In the genomic region with DNA sequence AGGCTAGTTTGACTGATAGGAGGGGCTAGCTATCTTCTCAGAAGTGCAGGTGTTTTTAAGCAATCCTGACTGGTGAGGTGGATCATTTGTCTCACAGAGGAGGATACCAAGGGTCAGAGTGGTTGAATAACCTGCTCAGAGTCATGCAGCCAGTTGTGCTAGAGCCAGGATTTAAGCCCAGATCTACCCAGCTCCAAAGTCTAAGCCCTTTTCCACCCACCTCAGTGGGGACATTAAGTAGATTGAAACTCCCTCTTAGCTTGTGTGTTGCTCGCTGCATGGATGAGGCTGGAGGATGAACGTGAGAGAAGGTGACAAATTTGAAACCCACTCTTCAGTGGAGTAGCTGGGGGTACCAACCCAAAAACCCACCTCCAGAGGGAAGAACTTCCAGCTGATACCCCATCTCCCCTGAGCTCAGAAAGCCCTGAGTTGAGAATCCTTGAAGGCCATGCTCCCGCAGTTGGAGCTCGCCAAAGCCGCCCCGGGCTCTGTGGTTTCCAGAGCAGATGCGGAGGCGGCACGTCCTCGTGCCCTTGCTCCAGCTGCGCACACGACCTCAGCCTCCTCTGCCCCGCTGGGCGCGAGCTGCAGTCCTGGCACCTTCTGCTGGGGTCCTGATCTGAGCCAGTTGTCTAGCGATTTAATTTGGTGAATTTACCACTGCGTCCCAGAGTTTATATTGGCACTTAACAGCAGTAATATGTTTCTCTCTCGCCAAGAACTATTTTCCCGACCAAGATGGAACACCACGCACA, we compare ENCODE assay signal across 19 cellular contexts.
DNase-seq lines count a peak whose midpoint lies in the region; ATAC-seq, FAIRE-seq and TF ChIP-seq lines count a peak whose summit lies in the region.
"Had no signal": no experiment of that assay in that cellular context is flagged by ENCODE, and none has a peak within 500 bp of the region (broad histone marks: within the 10 kb centered on the region; RNA-seq: fewer than 3 reads in every experiment).

No MANE protein-coding gene starts in this region.

- no peaks in the 10 kb centered on the region for H3K27me3 Mint-ChIP-seq in neural crest cell (ENCODE audit: low read depth)
- H3K27me3 Mint-ChIP-seq: activated CD8-positive, alpha-beta memory T cell treated with anti-CD3 and anti-CD28 coated beads, Interleukin-2, amount 10 ng/mL, durations not matched to agents 7 days and 5 days; stimulated activated naive CD8-positive, alpha-beta T cell treated with anti-CD3 and anti-CD28 coated beads, Interleukin-15, Interleukin-2, amounts not matched to agents 100 ng/mL and 50 ng/mL, for 24 hours had no signal

- H3K4me3 ChIP-seq in BE2C (ENCODE audit: low read depth, low read length) = peak overlapping the region; percentile 18
- no peak overlapping the region for H3K4me3 ChIP-seq in Panc1 (ENCODE audit: low read depth in 2 of 2, low read length in 2 of 2)
- H3K4me3 ChIP-seq: gastroesophageal sphincter, prostate gland, uterus had no signal

- no TSS peak for BruUV-seq in Panc1 (replicated peaks; lab: Mats Ljungman, UMichigan)

- H3K4me1 ChIP-seq in BE2C = peaks cover 45% of the 10 kb centered on the region
- no peaks in the 10 kb centered on the region for H3K4me1 ChIP-seq in Panc1 (ENCODE audit: control insufficient read depth, insufficient read depth, low read length)
- no peaks in the 10 kb centered on the region for H3K4me1 ChIP-seq in foreskin keratinocyte
- H3K4me1 ChIP-seq: prostate gland, uterus had no signal

- H3K27me3 ChIP-seq in BE2C (no peaks in the 10 kb centered on the region), Panc1 (ENCODE audit: control insufficient read depth, insufficient read depth, low read length) (no peaks in the 10 kb centered on the region), foreskin keratinocyte (peaks cover 13% of the 10 kb centered on the region)
- H3K27me3 ChIP-seq: gastroesophageal sphincter, uterus had no signal

- H3K9me3 Mint-ChIP-seq in neural crest cell = no peaks in the 10 kb centered on the region
- H3K9me3 Mint-ChIP-seq: stimulated activated naive CD8-positive, alpha-beta T cell treated with anti-CD3 and anti-CD28 coated beads, Interleukin-15, Interleukin-2, amounts not matched to agents 100 ng/mL and 50 ng/mL, for 24 hours had no signal

- peaks cover 54% of the 10 kb centered on the region for H3K4me1 Mint-ChIP-seq in neural crest cell
- H3K4me1 Mint-ChIP-seq: activated CD8-positive, alpha-beta memory T cell treated with anti-CD3 and anti-CD28 coated beads, Interleukin-2, amount 10 ng/mL, durations not matched to agents 7 days and 5 days had no signal

- H3K4me3 Mint-ChIP-seq in neural crest cell = no peak overlapping the region
- H3K4me3 Mint-ChIP-seq: activated CD8-positive, alpha-beta memory T cell treated with anti-CD3 and anti-CD28 coated beads, Interleukin-2, amount 10 ng/mL, durations not matched to agents 7 days and 5 days; stimulated activated naive CD8-positive, alpha-beta T cell treated with anti-CD3 and anti-CD28 coated beads, Interleukin-15, Interleukin-2, amounts not matched to agents 100 ng/mL and 50 ng/mL, for 24 hours had no signal

- no peaks in the 10 kb centered on the region for H3K9me3 ChIP-seq in BE2C
- no peaks in the 10 kb centered on the region for H3K9me3 ChIP-seq in KOPT-K1 (ENCODE audit: insufficient read depth, low read length, poor library complexity, severe bottlenecking)
- H3K9me3 ChIP-seq in Panc1 (ENCODE audit: control insufficient read depth, insufficient read depth, low read depth, low read length) = no peaks in the 10 kb centered on the region
- H3K9me3 ChIP-seq: gastroesophageal sphincter, prostate gland, uterus had no signal

- peak; percentile 79 for DNase-seq in BE2C
- DNase-seq in Panc1 (ENCODE audit: low read depth, low spot score) = no peak
- no peak for DNase-seq in neural crest cell (ENCODE audit: low read depth, low spot score)
- no peak for DNase-seq in foreskin keratinocyte
- DNase-seq in NOMO-1 (lab: John Stamatoyannopoulos, UW; ENCODE audit: unreplicated experiment in 2 of 2) = no peak
- DNase-seq in GM19239 (ENCODE audit: insufficient read length, low spot score) = no peak
- DNase-seq: activated CD8-positive, alpha-beta memory T cell treated with anti-CD3 and anti-CD28 coated beads, Interleukin-2, amount 10 ng/mL, durations not matched to agents 7 days and 5 days; activated gamma-delta T cell; Kasumi-1; NCI-H1930; uterus had no signal

- ATAC-seq in Panc1 (0 out of 2 replicates have a peak, but pooled peaks have one; percentile 38), foreskin keratinocyte (no peak), GM18498 (IDR thresholded peaks at IDR 0.05; ENCODE audit: unreplicated experiment) (no peak)
- ATAC-seq: activated CD8-positive, alpha-beta memory T cell treated with anti-CD3 and anti-CD28 coated beads, Interleukin-2, amount 10 ng/mL, durations not matched to agents 7 days and 5 days; gastroesophageal sphincter had no signal

- no peak for FAIRE-seq in GM19239 (lab: Jason Lieb, UNC)
- FAIRE-seq: astrocyte, colon had no signal

- intact Hi-C loops in Panc1 (cut with micrococcal nuclease; ENCODE audit: unreplicated experiment) = no loop called here

- in situ Hi-C loops in Panc1 (cut with HindIII; ENCODE audit: low pct_unique_long_range_greater_than_20kb, low sequenced_read_pairs) = no loop called here

- H3K36me3 ChIP-seq in BE2C = peaks cover 3% of the 10 kb centered on the region
- H3K36me3 ChIP-seq in KOPT-K1 (ENCODE audit: insufficient read depth, low read length) = peaks cover 78% of the 10 kb centered on the region
- no peaks in the 10 kb centered on the region for H3K36me3 ChIP-seq in Panc1 (ENCODE audit: control insufficient read depth, insufficient read depth, low read length)
- H3K36me3 ChIP-seq: gastroesophageal sphincter, prostate gland, uterus had no signal

- H3K27ac ChIP-seq in KOPT-K1 (ENCODE audit: low read depth, low read length, poor library complexity, severe bottlenecking) = peak overlapping the region; percentile 71
- H3K27ac ChIP-seq in Panc1 (ENCODE audit: low read length) = no peak overlapping the region
- H3K27ac ChIP-seq in foreskin keratinocyte = no peak overlapping the region
- H3K27ac ChIP-seq: epithelial cell of prostate, gastroesophageal sphincter, prostate gland, uterus had no signal

- POLR2A ChIA-PET in Panc1 (lab: Charles Lee) = no interaction called here

- H3K27ac Mint-ChIP-seq in neural crest cell (ENCODE audit: unreplicated experiment) = peak overlapping the region; percentile 5
- H3K27ac Mint-ChIP-seq: activated CD8-positive, alpha-beta memory T cell treated with anti-CD3 and anti-CD28 coated beads, Interleukin-2, amount 10 ng/mL, durations not matched to agents 7 days and 5 days; stimulated activated naive CD8-positive, alpha-beta T cell treated with anti-CD3 and anti-CD28 coated beads, Interleukin-15, Interleukin-2, amounts not matched to agents 100 ng/mL and 50 ng/mL, for 24 hours had no signal

- TF ChIP-seq CTCF in BE2C (IDR thresholded peaks at IDR 0.05; ENCODE audit: low read depth, low read length) (no peak), Panc1 (IDR thresholded peaks at IDR 0.05) (no peak), neural crest cell (conservative IDR thresholded peaks at IDR 0.05) (no peak), foreskin keratinocyte (conservative IDR thresholded peaks at IDR 0.05) (no peak)

- no peaks in the 10 kb centered on the region for H3K36me3 Mint-ChIP-seq in neural crest cell (ENCODE audit: low read depth)
- H3K36me3 Mint-ChIP-seq: activated CD8-positive, alpha-beta memory T cell treated with anti-CD3 and anti-CD28 coated beads, Interleukin-2, amount 10 ng/mL, durations not matched to agents 7 days and 5 days had no signal

- CTCF ChIA-PET in Panc1 (lab: Charles Lee) = interaction anchor here (0.6 kb wide), 1 partner anchor 262 kb away, joined by 3 read pairs; no protein-coding TSS in a partner anchor
